ENCODE assay signal across 28 cellular contexts in genomic region chr14:80845877-80846276, GRCh38.
"Had no signal": no experiment of that assay in that cellular context is flagged by ENCODE, and none has a peak within 500 bp of the region (broad histone marks: within the 10 kb centered on the region; RNA-seq: fewer than 3 reads in every experiment).

No MANE protein-coding gene starts in this region.

- H3K4me3 ChIP-seq: coronary artery, esophagus muscularis mucosa, gastroesophageal sphincter, heart left ventricle, hepatocyte, lung, ovary, psoas muscle, suprapubic skin, transverse colon had no signal

- H3K4me3 Mint-ChIP-seq: naive thymus-derived CD4-positive, alpha-beta T cell; nephron progenitor cell; stimulated activated naive CD8-positive, alpha-beta T cell treated with anti-CD3 and anti-CD28 coated beads, Interleukin-15, amount 100 ng/mL, for 72 hours had no signal

- H3K36me3 Mint-ChIP-seq: naive thymus-derived CD4-positive, alpha-beta T cell had no signal

- ATAC-seq: foreskin keratinocyte; gastroesophageal sphincter; heart left ventricle; left lobe of liver; naive thymus-derived CD4-positive, alpha-beta T cell; psoas muscle; right cardiac atrium; stimulated activated naive CD8-positive, alpha-beta T cell treated with anti-CD3 and anti-CD28 coated beads, Interleukin-15, amount 100 ng/mL, for 72 hours had no signal

- H3K9me3 ChIP-seq: esophagus muscularis mucosa, gastroesophageal sphincter, heart left ventricle, ovary, psoas muscle, suprapubic skin, transverse colon had no signal

- H3K36me3 ChIP-seq: esophagus muscularis mucosa, gastroesophageal sphincter, heart left ventricle, ovary, suprapubic skin, transverse colon had no signal

- H3K4me1 Mint-ChIP-seq: nephron progenitor cell; stimulated activated naive CD8-positive, alpha-beta T cell treated with anti-CD3 and anti-CD28 coated beads, Interleukin-15, amount 100 ng/mL, for 72 hours had no signal

- H3K27me3 ChIP-seq: esophagus muscularis mucosa, foreskin keratinocyte, gastroesophageal sphincter, heart left ventricle, hepatocyte, ovary, suprapubic skin, transverse colon had no signal

- H3K27ac Mint-ChIP-seq: naive thymus-derived CD4-positive, alpha-beta T cell; nephron progenitor cell; stimulated activated naive CD8-positive, alpha-beta T cell treated with anti-CD3 and anti-CD28 coated beads, Interleukin-15, amount 100 ng/mL, for 72 hours had no signal

- H3K27me3 Mint-ChIP-seq: naive thymus-derived CD4-positive, alpha-beta T cell; stimulated activated naive CD8-positive, alpha-beta T cell treated with anti-CD3 and anti-CD28 coated beads, Interleukin-15, amount 100 ng/mL, for 72 hours had no signal

- DNase-seq: dermis blood vessel endothelial cell; effector memory CD4-positive, alpha-beta T cell; foreskin keratinocyte; heart left ventricle; kidney; mesenchymal stem cell; midbrain; naive thymus-derived CD4-positive, alpha-beta T cell; nephron progenitor cell; occipital lobe; ovary; posterior cingulate gyrus; psoas muscle; right cardiac atrium; small intestine; stimulated activated CD4-positive, alpha-beta T cell treated with anti-CD3 and anti-CD28 coated beads, Interleukin-15, amount 100 ng/mL, for 24 hours; stimulated activated CD4-positive, alpha-beta T cell treated with anti-CD3 and anti-CD28 coated beads, Interleukin-4, amount 100 ng/mL, for 1 hour; stimulated activated CD8-positive, alpha-beta memory T cell treated with anti-CD3 and anti-CD28 coated beads, Interleukin-4, amount 100 ng/mL, for 48 hours; stimulated activated naive CD4-positive, alpha-beta T cell; stimulated activated naive CD8-positive, alpha-beta T cell treated with anti-CD3 and anti-CD28 coated beads, Interleukin-15, amount 100 ng/mL, for 72 hours; transverse colon had no signal

- H3K9me3 Mint-ChIP-seq: naive thymus-derived CD4-positive, alpha-beta T cell; nephron progenitor cell; stimulated activated naive CD8-positive, alpha-beta T cell treated with anti-CD3 and anti-CD28 coated beads, Interleukin-15, amount 100 ng/mL, for 72 hours had no signal

- H3K4me1 ChIP-seq: foreskin keratinocyte, suprapubic skin, transverse colon had no signal

- H3K27ac ChIP-seq: coronary artery, esophagus muscularis mucosa, foreskin keratinocyte, gastroesophageal sphincter, heart left ventricle, hepatocyte, ovary, psoas muscle, suprapubic skin, transverse colon had no signal
